In the genomic region with DNA sequence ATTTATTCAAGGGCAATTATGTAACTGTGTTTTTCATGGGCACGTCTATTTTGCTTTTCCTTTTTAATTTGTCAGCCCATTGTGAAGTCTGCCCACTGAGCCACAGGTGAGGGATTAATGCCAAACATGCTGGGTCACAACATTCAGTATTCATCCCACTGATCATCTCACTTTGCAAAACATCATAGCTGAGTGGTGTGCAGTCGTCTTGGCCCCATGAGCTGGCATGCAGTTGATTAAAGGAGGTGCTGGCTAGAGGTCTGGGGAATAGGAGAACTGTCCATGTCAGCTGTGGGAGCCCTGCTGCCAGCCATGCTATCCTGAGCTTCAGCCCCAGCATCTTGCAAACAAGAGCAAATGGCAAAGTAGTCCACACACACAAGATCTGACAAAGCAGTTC, we compare ENCODE assay signal across 28 cellular contexts. TPM values are rescaled to one million over a fixed set of nuclear protein-coding genes. Genes with fewer than 3 reads are reported as not detected.
"Had no signal": no experiment of that assay in that cellular context is flagged by ENCODE, and none has a peak within 500 bp of the region (broad histone marks: within the 10 kb centered on the region; RNA-seq: fewer than 3 reads in every experiment).

No MANE protein-coding gene starts in this region.

- H3K9me3 ChIP-seq: esophagus muscularis mucosa, ovary, stomach, thoracic aorta, transverse colon had no signal

- H3K9me3 Mint-ChIP-seq: dendritic cell treated with granulocyte-macrophage colony-stimulating factor and Interleukin-4, amounts not matched to agents 40 ng/mL and 50 ng/mL, for 4 days; effector memory CD8-positive, alpha-beta T cell; natural killer cell had no signal

- ATAC-seq: effector memory CD8-positive, alpha-beta T cell; left colon; natural killer cell; right cardiac atrium; stimulated activated naive B cell treated with anti-CD40 and anti-IgM and Interleukin-4, amounts not matched to agents 10 μg/mL and 1 μg/mL and 100 μg/mL, for 72 hours had no signal

- H3K4me2 ChIP-seq: hepatocyte had no signal

- H3K27ac Mint-ChIP-seq: dendritic cell treated with granulocyte-macrophage colony-stimulating factor and Interleukin-4, amounts not matched to agents 40 ng/mL and 50 ng/mL, for 4 days; effector memory CD8-positive, alpha-beta T cell; natural killer cell; stimulated activated naive B cell treated with anti-CD40 and anti-IgM and Interleukin-4, amounts not matched to agents 10 μg/mL and 1 μg/mL and 100 μg/mL, for 72 hours had no signal

- H2AFZ ChIP-seq: hepatocyte had no signal

- H3K27me3 Mint-ChIP-seq: dendritic cell treated with granulocyte-macrophage colony-stimulating factor and Interleukin-4, amounts not matched to agents 40 ng/mL and 50 ng/mL, for 4 days; effector memory CD8-positive, alpha-beta T cell had no signal

- H3K79me2 ChIP-seq: hepatocyte had no signal

- H3K4me1 ChIP-seq: esophagus muscularis mucosa, spleen, stomach, transverse colon had no signal

- H3K36me3 ChIP-seq: esophagus muscularis mucosa, ovary, spleen, stomach, thoracic aorta, transverse colon had no signal

- H3K27ac ChIP-seq: epithelial cell of prostate, esophagus muscularis mucosa, hepatocyte, ovary, spleen, stomach, thoracic aorta, transverse colon had no signal

- H3K36me3 Mint-ChIP-seq: natural killer cell; stimulated activated naive B cell treated with anti-CD40 and anti-IgM and Interleukin-4, amounts not matched to agents 10 μg/mL and 1 μg/mL and 100 μg/mL, for 72 hours had no signal

- DNase-seq: cerebellar nuclear complex; effector memory CD8-positive, alpha-beta T cell; foreskin melanocyte; head of caudate nucleus; left colon; natural killer cell; nucleus accumbens; ovary; right cardiac atrium; spleen; stimulated activated CD4-positive, alpha-beta T cell treated with anti-CD3 and anti-CD28 coated beads, Interleukin-15, amount 100 ng/mL, for 24 hours; stimulated activated CD4-positive, alpha-beta T cell treated with anti-CD3 and anti-CD28 coated beads, Interleukin-1b, Interleukin-23, amount 100 ng/mL, for 48 hours; stimulated activated CD4-positive, alpha-beta T cell treated with anti-CD3 and anti-CD28 coated beads, Interleukin-4, amount 100 ng/mL, for 4 hours; stimulated activated naive B cell treated with anti-CD40 and anti-IgM and Interleukin-4, amounts not matched to agents 10 μg/mL and 1 μg/mL and 100 μg/mL, for 72 hours; stomach; substantia nigra; transverse colon had no signal

- H3K27me3 ChIP-seq: esophagus muscularis mucosa, hepatocyte, ovary, spleen, stomach, transverse colon had no signal

- H3K4me3 Mint-ChIP-seq: dendritic cell treated with granulocyte-macrophage colony-stimulating factor and Interleukin-4, amounts not matched to agents 40 ng/mL and 50 ng/mL, for 4 days; effector memory CD8-positive, alpha-beta T cell; natural killer cell; neural crest cell; stimulated activated naive B cell treated with anti-CD40 and anti-IgM and Interleukin-4, amounts not matched to agents 10 μg/mL and 1 μg/mL and 100 μg/mL, for 72 hours had no signal

- H3K4me3 ChIP-seq: esophagus muscularis mucosa, hepatocyte, ovary, spleen, stomach, thoracic aorta, transverse colon had no signal

RNA-seq across cellular contexts. Expression of gene ESM1, which starts 11.7 kb away (rescaled TPM):
- total RNA-seq: left colon, mesenteric fat pad, myocyte, neural crest cell, transverse colon, ureter had no signal

RNA-seq across cellular contexts. Expression of gene GZMK, which starts 27.0 kb away (rescaled TPM):
- total RNA-seq: hepatocyte, kidney epithelial cell, lung microvascular endothelial cell, myocyte, neural crest cell, stomach had no signal
- polyA plus RNA-seq: hepatocyte had no signal
